22 cellular contexts compared by ENCODE assay signal in the genomic region with DNA sequence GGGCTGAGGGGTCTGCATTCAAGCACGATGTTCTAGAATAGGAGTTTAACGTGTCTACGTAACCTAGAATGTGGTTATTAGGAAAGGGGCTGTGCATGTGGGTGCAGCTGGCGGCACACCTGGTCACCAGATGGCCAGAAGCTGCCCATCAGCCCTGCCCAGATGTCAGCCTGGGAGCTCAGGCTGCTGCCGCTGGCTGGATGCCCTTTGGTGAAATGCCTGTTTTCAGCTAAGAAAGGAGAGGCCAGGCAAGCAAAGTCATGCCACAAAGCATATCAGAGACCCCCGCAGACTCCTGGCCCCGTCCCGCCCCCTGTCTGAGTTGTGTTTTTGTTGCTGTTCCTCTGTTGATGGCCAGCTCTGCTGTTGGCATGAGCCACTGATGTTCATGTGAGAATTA. TPM values are rescaled to one million over a fixed set of nuclear protein-coding genes. Genes with fewer than 3 reads are reported as not detected.
A peak's percentile ranks its signal among the peaks of the same experiment; 100 is the strongest.
DNase-seq lines count a peak whose midpoint lies in the region; ATAC-seq and TF ChIP-seq lines count a peak whose summit lies in the region.
"Had no signal": no experiment of that assay in that cellular context is flagged by ENCODE, and none has a peak within 500 bp of the region (broad histone marks: within the 10 kb centered on the region; RNA-seq: fewer than 3 reads in every experiment).

No MANE protein-coding gene starts in this region.

- no peak overlapping the region for H3K4me3 ChIP-seq in BLaER1
- H3K4me3 ChIP-seq: ascending aorta had no signal

- DNase-seq in NCI-H1694 treated with DMSO at 0.1 percent for 48 hours (lab: John Stamatoyannopoulos, UW) (peak; percentile 58), left lobe of liver (ENCODE audit: low spot score) (peak; percentile 37), RKO (ENCODE audit: low spot score) (no peak)
- DNase-seq in activated CD4-positive, CD25-positive, alpha-beta regulatory T cell (lab: John Stamatoyannopoulos, UW): no peak
- DNase-seq: ACHN; activated CD4-positive, alpha-beta T cell treated with anti-CD3 and anti-CD28 coated beads, Interleukin-2, amount 50 U/mL, for 4 hours; CD4-positive, alpha-beta T cell; central memory CD4-positive, alpha-beta T cell; left cardiac atrium; naive thymus-derived CD4-positive, alpha-beta T cell; NCI-H526; occipital lobe; Right ventricle myocardium superior; small intestine; stimulated activated CD4-positive, alpha-beta T cell treated with anti-CD3 and anti-CD28 coated beads, Interleukin-2, amount 100 ng/mL, for 24 hours; SW 1271; T1000 had no signal

- peak overlapping the region; percentile 85 for H3K4me2 ChIP-seq in BLaER1

- H3K27ac ChIP-seq in BLaER1: no peak overlapping the region
- H3K27ac ChIP-seq: ascending aorta had no signal

- no peak overlapping the region for H3K9ac ChIP-seq in BLaER1

- H3K4me1 ChIP-seq in BLaER1: peaks cover 64% of the 10 kb centered on the region
- H3K4me1 ChIP-seq: ascending aorta had no signal

- peaks cover 52% of the 10 kb centered on the region for H3K36me3 ChIP-seq in BLaER1

- H4K20me1 ChIP-seq in BLaER1: peaks cover 69% of the 10 kb centered on the region

- H3K9me3 ChIP-seq in BLaER1: no peaks in the 10 kb centered on the region
- H3K9me3 ChIP-seq: ascending aorta had no signal

- ATAC-seq in SK-N-SH treated with all-trans-retinoic acid at 6 μM for 48 hours (no peak), left lobe of liver (no peak), GM18868 (IDR thresholded peaks at IDR 0.05; ENCODE audit: unreplicated experiment) (no peak)
- ATAC-seq: activated T-helper 17 cell treated with anti-CD3 and anti-CD28 coated beads, Interleukin-2, amount 50 U/mL, for 72 hours; left cardiac atrium; naive thymus-derived CD4-positive, alpha-beta T cell had no signal

- no peaks in the 10 kb centered on the region for H3K27me3 ChIP-seq in BLaER1
- H3K27me3 ChIP-seq: ascending aorta had no signal

TF ChIP-seq in SK-N-SH treated with all-trans-retinoic acid at 6 μM for 48 hours, 23 proteins besides CTCF, POLR2A, EP300 and RAD21:
- TF ChIP-seq PPARA (CRISPR knock-in tag; IDR thresholded peaks at IDR 0.05; ENCODE audit: borderline replicate concordance) (no peak), TOX (CRISPR knock-in tag; IDR thresholded peaks at IDR 0.05; ENCODE audit: borderline replicate concordance) (no peak), CSDC2 (CRISPR knock-in tag; IDR thresholded peaks at IDR 0.05) (no peak), ZFP3 (CRISPR knock-in tag; IDR thresholded peaks at IDR 0.05) (no peak), OSR1 (CRISPR knock-in tag; IDR thresholded peaks at IDR 0.05) (no peak), ZC3H10 (CRISPR knock-in tag; IDR thresholded peaks at IDR 0.05) (no peak), RARB (CRISPR knock-in tag; IDR thresholded peaks at IDR 0.05) (no peak), ZNF70 (CRISPR knock-in tag; IDR thresholded peaks at IDR 0.05) (peak; percentile 40; the same call in 1 of the 2 replicates), SNAI2 (CRISPR knock-in tag; IDR thresholded peaks at IDR 0.05) (no peak), ESRRG (CRISPR knock-in tag; IDR thresholded peaks at IDR 0.05) (no peak), GLIS3 (CRISPR knock-in tag; IDR thresholded peaks at IDR 0.05) (no peak), BACH2 (CRISPR knock-in tag; IDR thresholded peaks at IDR 0.05; ENCODE audit: borderline replicate concordance) (no peak), ZNF565 (CRISPR knock-in tag; conservative IDR thresholded peaks at IDR 0.05; ENCODE audit: low read depth) (no peak), ARNTL (CRISPR knock-in tag; IDR thresholded peaks at IDR 0.05; ENCODE audit: borderline replicate concordance, low read depth) (no peak), ZNF8 (CRISPR knock-in tag; IDR thresholded peaks at IDR 0.05) (no peak), TCF4 (CRISPR knock-in tag; IDR thresholded peaks at IDR 0.05; ENCODE audit: borderline replicate concordance) (peak; percentile 97), ISL1 (CRISPR knock-in tag; IDR thresholded peaks at IDR 0.05) (no peak), ZFP30 (CRISPR knock-in tag; IDR thresholded peaks at IDR 0.05) (no peak)
- TF ChIP-seq, protein P1, sequence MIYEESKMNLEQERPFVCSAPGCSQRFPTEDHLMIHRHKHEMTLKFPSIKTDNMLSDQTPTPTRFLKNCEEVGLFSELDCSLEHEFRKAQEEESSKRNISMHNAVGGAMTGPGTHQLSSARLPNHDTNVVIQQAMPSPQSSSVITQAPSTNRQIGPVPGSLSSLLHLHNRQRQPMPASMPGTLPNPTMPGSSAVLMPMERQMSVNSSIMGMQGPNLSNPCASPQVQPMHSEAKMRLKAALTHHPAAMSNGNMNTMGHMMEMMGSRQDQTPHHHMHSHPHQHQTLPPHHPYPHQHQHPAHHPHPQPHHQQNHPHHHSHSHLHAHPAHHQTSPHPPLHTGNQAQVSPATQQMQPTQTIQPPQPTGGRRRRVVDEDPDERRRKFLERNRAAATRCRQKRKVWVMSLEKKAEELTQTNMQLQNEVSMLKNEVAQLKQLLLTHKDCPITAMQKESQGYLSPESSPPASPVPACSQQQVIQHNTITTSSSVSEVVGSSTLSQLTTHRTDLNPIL (CRISPR knock-in tag; IDR thresholded peaks at IDR 0.05; ENCODE audit: low read depth): no peak
- TF ChIP-seq, protein P2, sequence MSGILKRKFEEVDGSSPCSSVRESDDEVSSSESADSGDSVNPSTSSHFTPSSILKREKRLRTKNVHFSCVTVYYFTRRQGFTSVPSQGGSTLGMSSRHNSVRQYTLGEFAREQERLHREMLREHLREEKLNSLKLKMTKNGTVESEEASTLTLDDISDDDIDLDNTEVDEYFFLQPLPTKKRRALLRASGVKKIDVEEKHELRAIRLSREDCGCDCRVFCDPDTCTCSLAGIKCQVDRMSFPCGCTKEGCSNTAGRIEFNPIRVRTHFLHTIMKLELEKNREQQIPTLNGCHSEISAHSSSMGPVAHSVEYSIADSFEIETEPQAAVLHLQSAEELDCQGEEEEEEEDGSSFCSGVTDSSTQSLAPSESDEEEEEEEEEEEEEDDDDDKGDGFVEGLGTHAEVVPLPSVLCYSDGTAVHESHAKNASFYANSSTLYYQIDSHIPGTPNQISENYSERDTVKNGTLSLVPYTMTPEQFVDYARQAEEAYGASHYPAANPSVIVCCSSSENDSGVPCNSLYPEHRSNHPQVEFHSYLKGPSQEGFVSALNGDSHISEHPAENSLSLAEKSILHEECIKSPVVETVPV (CRISPR knock-in tag; IDR thresholded peaks at IDR 0.05): no peak
- TF ChIP-seq, protein P3, sequence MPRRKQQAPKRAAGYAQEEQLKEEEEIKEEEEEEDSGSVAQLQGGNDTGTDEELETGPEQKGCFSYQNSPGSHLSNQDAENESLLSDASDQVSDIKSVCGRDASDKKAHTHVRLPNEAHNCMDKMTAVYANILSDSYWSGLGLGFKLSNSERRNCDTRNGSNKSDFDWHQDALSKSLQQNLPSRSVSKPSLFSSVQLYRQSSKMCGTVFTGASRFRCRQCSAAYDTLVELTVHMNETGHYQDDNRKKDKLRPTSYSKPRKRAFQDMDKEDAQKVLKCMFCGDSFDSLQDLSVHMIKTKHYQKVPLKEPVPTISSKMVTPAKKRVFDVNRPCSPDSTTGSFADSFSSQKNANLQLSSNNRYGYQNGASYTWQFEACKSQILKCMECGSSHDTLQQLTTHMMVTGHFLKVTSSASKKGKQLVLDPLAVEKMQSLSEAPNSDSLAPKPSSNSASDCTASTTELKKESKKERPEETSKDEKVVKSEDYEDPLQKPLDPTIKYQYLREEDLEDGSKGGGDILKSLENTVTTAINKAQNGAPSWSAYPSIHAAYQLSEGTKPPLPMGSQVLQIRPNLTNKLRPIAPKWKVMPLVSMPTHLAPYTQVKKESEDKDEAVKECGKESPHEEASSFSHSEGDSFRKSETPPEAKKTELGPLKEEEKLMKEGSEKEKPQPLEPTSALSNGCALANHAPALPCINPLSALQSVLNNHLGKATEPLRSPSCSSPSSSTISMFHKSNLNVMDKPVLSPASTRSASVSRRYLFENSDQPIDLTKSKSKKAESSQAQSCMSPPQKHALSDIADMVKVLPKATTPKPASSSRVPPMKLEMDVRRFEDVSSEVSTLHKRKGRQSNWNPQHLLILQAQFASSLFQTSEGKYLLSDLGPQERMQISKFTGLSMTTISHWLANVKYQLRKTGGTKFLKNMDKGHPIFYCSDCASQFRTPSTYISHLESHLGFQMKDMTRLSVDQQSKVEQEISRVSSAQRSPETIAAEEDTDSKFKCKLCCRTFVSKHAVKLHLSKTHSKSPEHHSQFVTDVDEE (CRISPR knock-in tag; IDR thresholded peaks at IDR 0.05): peak; percentile 66; the same call in 1 of the 2 replicates
- TF ChIP-seq, protein P4, sequence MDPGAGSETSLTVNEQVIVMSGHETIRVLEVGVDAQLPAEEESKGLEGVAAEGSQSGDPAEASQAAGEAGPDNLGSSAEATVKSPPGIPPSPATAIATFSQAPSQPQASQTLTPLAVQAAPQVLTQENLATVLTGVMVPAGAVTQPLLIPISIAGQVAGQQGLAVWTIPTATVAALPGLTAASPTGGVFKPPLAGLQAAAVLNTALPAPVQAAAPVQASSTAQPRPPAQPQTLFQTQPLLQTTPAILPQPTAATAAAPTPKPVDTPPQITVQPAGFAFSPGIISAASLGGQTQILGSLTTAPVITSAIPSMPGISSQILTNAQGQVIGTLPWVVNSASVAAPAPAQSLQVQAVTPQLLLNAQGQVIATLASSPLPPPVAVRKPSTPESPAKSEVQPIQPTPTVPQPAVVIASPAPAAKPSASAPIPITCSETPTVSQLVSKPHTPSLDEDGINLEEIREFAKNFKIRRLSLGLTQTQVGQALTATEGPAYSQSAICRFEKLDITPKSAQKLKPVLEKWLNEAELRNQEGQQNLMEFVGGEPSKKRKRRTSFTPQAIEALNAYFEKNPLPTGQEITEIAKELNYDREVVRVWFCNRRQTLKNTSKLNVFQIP (CRISPR knock-in tag; IDR thresholded peaks at IDR 0.05; ENCODE audit: borderline replicate concordance, low read depth): no peak
- TF ChIP-seq, protein P5, sequence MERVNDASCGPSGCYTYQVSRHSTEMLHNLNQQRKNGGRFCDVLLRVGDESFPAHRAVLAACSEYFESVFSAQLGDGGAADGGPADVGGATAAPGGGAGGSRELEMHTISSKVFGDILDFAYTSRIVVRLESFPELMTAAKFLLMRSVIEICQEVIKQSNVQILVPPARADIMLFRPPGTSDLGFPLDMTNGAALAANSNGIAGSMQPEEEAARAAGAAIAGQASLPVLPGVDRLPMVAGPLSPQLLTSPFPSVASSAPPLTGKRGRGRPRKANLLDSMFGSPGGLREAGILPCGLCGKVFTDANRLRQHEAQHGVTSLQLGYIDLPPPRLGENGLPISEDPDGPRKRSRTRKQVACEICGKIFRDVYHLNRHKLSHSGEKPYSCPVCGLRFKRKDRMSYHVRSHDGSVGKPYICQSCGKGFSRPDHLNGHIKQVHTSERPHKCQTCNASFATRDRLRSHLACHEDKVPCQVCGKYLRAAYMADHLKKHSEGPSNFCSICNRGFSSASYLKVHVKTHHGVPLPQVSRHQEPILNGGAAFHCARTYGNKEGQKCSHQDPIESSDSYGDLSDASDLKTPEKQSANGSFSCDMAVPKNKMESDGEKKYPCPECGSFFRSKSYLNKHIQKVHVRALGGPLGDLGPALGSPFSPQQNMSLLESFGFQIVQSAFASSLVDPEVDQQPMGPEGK (CRISPR knock-in tag; IDR thresholded peaks at IDR 0.05; ENCODE audit: borderline replicate concordance): no peak

RNA-seq across cellular contexts. Expression of a gene that starts 11.3 kb away (rescaled TPM):
- total RNA-seq in left lobe of liver: 4.1 TPM

Comparison
In these comparisons a context has a peak if more than half of its experiments do, and no peak if none do; other contexts are left out.
1. DNase-seq: peak in NCI-H1694 treated with DMSO at 0.1 percent for 48 hours (single experiment) and left lobe of liver (single experiment); none in RKO (single experiment) and activated CD4-positive, CD25-positive, alpha-beta regulatory T cell (0 of 4).